Comparison of ENCODE assay signal across 13 cellular contexts in the genomic region with DNA sequence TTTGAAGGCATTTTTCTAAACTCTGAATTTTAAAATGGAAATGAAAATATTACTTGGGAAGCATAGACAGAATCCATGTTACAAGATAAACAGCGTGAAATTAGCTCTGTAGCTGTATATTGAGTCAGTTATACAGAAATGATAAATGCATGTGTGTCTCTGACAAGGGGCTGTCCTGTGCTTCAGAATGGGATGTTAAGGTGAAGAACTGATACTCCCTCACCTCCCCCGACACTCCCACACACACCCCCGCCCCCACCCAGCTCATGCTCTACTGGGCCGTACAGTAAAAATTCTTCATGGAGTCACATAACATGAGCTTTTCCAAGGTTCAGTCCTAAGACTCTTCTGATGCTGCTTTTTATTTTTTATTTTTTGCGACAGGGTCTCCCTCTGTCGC. TPM values are rescaled to one million over a fixed set of nuclear protein-coding genes. Genes with fewer than 3 reads are reported as not detected.
DNase-seq lines count a peak whose midpoint lies in the region; ATAC-seq and TF ChIP-seq lines count a peak whose summit lies in the region.
"Had no signal": no experiment of that assay in that cellular context is flagged by ENCODE, and none has a peak within 500 bp of the region (broad histone marks: within the 10 kb centered on the region; RNA-seq: fewer than 3 reads in every experiment).

No MANE protein-coding gene starts in this region.

- no peak for TF ChIP-seq POLR2A in breast epithelium (IDR thresholded peaks at IDR 0.05)

- H3K4me1 ChIP-seq in BLaER1 treated with 17β-estradiol and CSF1 and Interleukin-3, amounts not matched to agents 10 nM and 100 nM, result peaks cover 25 to 68% (median 49%) of the 10 kb centered on the region in 10 experiments
- H3K4me1 ChIP-seq in breast epithelium (peaks cover 0 to 6% of the 10 kb centered on the region in 2 donors), neural progenitor cell (peaks cover 12% of the 10 kb centered on the region)

- ATAC-seq in HG03139 (IDR thresholded peaks at IDR 0.05; ENCODE audit: unreplicated experiment), result no peak

- H3K4me3 ChIP-seq in BLaER1 treated with 17β-estradiol and CSF1 and Interleukin-3, amounts not matched to agents 10 nM and 100 nM, result no peak overlapping the region
- H3K4me3 ChIP-seq in breast epithelium (peak overlapping the region in 2 of 3 donors; percentile 83 to 98), neural progenitor cell (no peak overlapping the region)

- peaks cover 0 to 12% (median 6%) of the 10 kb centered on the region in 11 experiments; a peak in 10 of 22 replicates for H3K9me3 ChIP-seq in BLaER1 treated with 17β-estradiol and CSF1 and Interleukin-3, amounts not matched to agents 10 nM and 100 nM (replicated peaks in 1 of 11)
- H3K9me3 ChIP-seq in breast epithelium (no peaks in the 10 kb centered on the region), neural progenitor cell (ENCODE audit: low read depth) (no peaks in the 10 kb centered on the region)
- H3K9me3 ChIP-seq: body of pancreas had no signal

- TF ChIP-seq CTCF in breast epithelium (IDR thresholded peaks at IDR 0.05) (no peak), neural progenitor cell (IDR thresholded peaks at IDR 0.05) (no peak)

- H2AFZ ChIP-seq in neural progenitor cell (replicated peaks), result no peak overlapping the region

- H4K20me1 ChIP-seq in BLaER1 treated with 17β-estradiol and CSF1 and Interleukin-3, amounts not matched to agents 10 nM and 100 nM, result peaks cover 0 to 9% (median 2%) of the 10 kb centered on the region in 11 experiments; a peak in 9 of 22 replicates
- no peaks in the 10 kb centered on the region for H4K20me1 ChIP-seq in neural progenitor cell (ENCODE audit: low read depth)

- intact Hi-C loops in breast epithelium (cut with DNase I; ENCODE audit: low total_unique reads), result no loop called here

- H3K4me3 Mint-ChIP-seq in IgD-negative memory B cell (peak overlapping the region; percentile 95 to 99 (median 96)), neural progenitor cell (peak overlapping the region; percentile 83)

- H3K27ac ChIP-seq in BLaER1 treated with 17β-estradiol and CSF1 and Interleukin-3, amounts not matched to agents 10 nM and 100 nM, result peak overlapping the region in 7 of 11 experiments; percentile 6 to 96 (median 37); a peak in 8 of 22 replicates
- no peak overlapping the region for H3K27ac ChIP-seq in breast epithelium
- H3K27ac ChIP-seq in neural progenitor cell, result no peak overlapping the region

- no peaks in the 10 kb centered on the region for H3F3A ChIP-seq in neural progenitor cell (ENCODE audit: low read depth)

- H3K27me3 Mint-ChIP-seq in IgD-negative memory B cell, result no peaks in the 10 kb centered on the region
- H3K27me3 Mint-ChIP-seq in neural progenitor cell (ENCODE audit: insufficient read depth, low read depth), result no peaks in the 10 kb centered on the region

- H3K79me2 ChIP-seq in neural progenitor cell (ENCODE audit: low read depth), result peaks cover 36% of the 10 kb centered on the region

- H3K9ac ChIP-seq in BLaER1 treated with 17β-estradiol and CSF1 and Interleukin-3, amounts not matched to agents 10 nM and 100 nM, result 0 out of 22 replicates have a peak overlapping the region, but pooled peaks of 1 of the 11 experiments have one; percentile 6
- H3K9ac ChIP-seq in neural progenitor cell, result no peak overlapping the region

- DNase-seq in breast epithelium (ENCODE audit: low spot score in 2 of 2) (no peak), neural progenitor cell (ENCODE audit: low spot score) (no peak), anterior cingulate cortex (lab: John Stamatoyannopoulos, UW) (no peak), HPDE6-E6E7 (ENCODE audit: extremely low spot score) (no peak)
- no peak for DNase-seq in activated CD4-positive, CD25-positive, alpha-beta regulatory T cell treated with anti-CD3 and anti-CD28 coated beads, Interleukin-2, amount 50 U/mL, for 72 hours
- DNase-seq: body of pancreas; COR-L47; left ventricle myocardium superior; NCI-H1048; stimulated activated CD4-positive, alpha-beta T cell treated with anti-CD3 and anti-CD28 coated beads, Interleukin-12 subunit alpha, Interleukin-12 subunit beta, amount 100 ng/mL, for 4 hours had no signal

- peak overlapping the region; percentile 59 to 96 (median 90) for H3K4me2 ChIP-seq in BLaER1 treated with 17β-estradiol and CSF1 and Interleukin-3, amounts not matched to agents 10 nM and 100 nM
- no peak overlapping the region for H3K4me2 ChIP-seq in neural progenitor cell

- H3K9me3 Mint-ChIP-seq in IgD-negative memory B cell (peaks cover 0 to 1% (median 0%) of the 10 kb centered on the region in 3 donors), neural progenitor cell (peaks cover 6% of the 10 kb centered on the region)

- peaks cover 0 to 30% (median 19%) of the 10 kb centered on the region in 11 experiments; a peak in 18 of 22 replicates for H3K36me3 ChIP-seq in BLaER1 treated with 17β-estradiol and CSF1 and Interleukin-3, amounts not matched to agents 10 nM and 100 nM
- H3K36me3 ChIP-seq in breast epithelium (no peaks in the 10 kb centered on the region), neural progenitor cell (peaks cover 5% of the 10 kb centered on the region)

- H3K4me1 Mint-ChIP-seq in IgD-negative memory B cell (peaks cover 36 to 42% (median 40%) of the 10 kb centered on the region in 3 donors), neural progenitor cell (peaks cover 26% of the 10 kb centered on the region)

- H3K27me3 ChIP-seq in BLaER1 treated with 17β-estradiol and CSF1 and Interleukin-3, amounts not matched to agents 10 nM and 100 nM, result no peaks in the 10 kb centered on the region
- H3K27me3 ChIP-seq in breast epithelium, result no peaks in the 10 kb centered on the region
- H3K27me3 ChIP-seq in neural progenitor cell, result no peaks in the 10 kb centered on the region
- H3K27me3 ChIP-seq: body of pancreas had no signal

- H3K36me3 Mint-ChIP-seq in IgD-negative memory B cell (peaks cover 1% of the 10 kb centered on the region), neural progenitor cell (peaks cover 15% of the 10 kb centered on the region)

- H3K27ac Mint-ChIP-seq in IgD-negative memory B cell (peak overlapping the region; percentile 36 to 99 (median 81)), neural progenitor cell (no peak overlapping the region)

RNA-seq across cellular contexts. Expression of gene THUMPD2, which starts 0.9 kb away (rescaled TPM):
- polyA plus RNA-seq in IgD-negative memory B cell, result 9.8 TPM
- 10 to 100 TPM in 2 of 3 donors, 1 to 10 TPM in 1; 8.3 to 38.2 (median 22.0) TPM for total RNA-seq in breast epithelium
- total RNA-seq in neural progenitor cell (ENCODE audit: low replicate concordance), result 12.4 and 21.8 TPM in 2 replicates

Comparison
In these comparisons a context has a peak if more than half of its experiments do, and no peak if none do; other contexts are left out.
1. H3K27ac ChIP-seq: peak in BLaER1 treated with 17β-estradiol and CSF1 and Interleukin-3, amounts not matched to agents 10 nM and 100 nM (7 of 11); none in breast epithelium (0 of 2) and neural progenitor cell (single experiment).
2. H3K4me3 ChIP-seq: peak in breast epithelium (2 of 3); none in BLaER1 treated with 17β-estradiol and CSF1 and Interleukin-3, amounts not matched to agents 10 nM and 100 nM (0 of 10) and neural progenitor cell (single experiment).